Comparison of ENCODE assay signal across 15 cellular contexts in genomic region chr5:150960791-150961396, GRCh38. TPM values are rescaled to one million over a fixed set of nuclear protein-coding genes. Genes with fewer than 3 reads are reported as not detected.
DNase-seq lines count a peak whose midpoint lies in the region; ATAC-seq and TF ChIP-seq lines count a peak whose summit lies in the region.
"Had no signal": no experiment of that assay in that cellular context is flagged by ENCODE, and none has a peak within 500 bp of the region (broad histone marks: within the 10 kb centered on the region; RNA-seq: fewer than 3 reads in every experiment).

No MANE protein-coding gene starts in this region.

- H3K4me1 ChIP-seq in HEK293 (ENCODE audit: control insufficient read depth, insufficient read depth, low read length): no peaks in the 10 kb centered on the region
- H3K4me1 ChIP-seq in Karpas-422 (ENCODE audit: low read length): no peaks in the 10 kb centered on the region
- H3K4me1 ChIP-seq: BLaER1 had no signal

- in situ Hi-C loops in Caki2 (cut with HindIII; ENCODE audit: low pct_unique_long_range_greater_than_20kb, low sequenced_read_pairs): no loop called here

- no peak overlapping the region for H3K4me2 ChIP-seq in Karpas-422 (ENCODE audit: low read depth, low read length, poor library complexity, severe bottlenecking)
- H3K4me2 ChIP-seq: BLaER1, KMS-11 had no signal

- H3K27me3 ChIP-seq in Karpas-422 (ENCODE audit: low read length): no peaks in the 10 kb centered on the region
- H3K27me3 ChIP-seq: BLaER1 had no signal

- H3K36me3 ChIP-seq in HEK293 (ENCODE audit: control insufficient read depth in 2 of 2, insufficient read depth in 1 of 2, low read length in 2 of 2) (no peaks in the 10 kb centered on the region), Karpas-422 (ENCODE audit: insufficient read depth, low read length) (no peaks in the 10 kb centered on the region)
- H3K36me3 ChIP-seq: BLaER1 had no signal

- H3K9me3 ChIP-seq in HEK293 (ENCODE audit: control insufficient read depth, insufficient read depth, low read depth, low read length) (no peaks in the 10 kb centered on the region), Karpas-422 (ENCODE audit: low read length) (peaks cover 12% of the 10 kb centered on the region; the same call in 1 of the 2 replicates)

- H3K9me2 ChIP-seq in Karpas-422 (replicated peaks; ENCODE audit: insufficient read depth, low read length): no peaks in the 10 kb centered on the region

- TF ChIP-seq POLR2A in erythroblast (IDR thresholded peaks at IDR 0.05; ENCODE audit: low read length): no peak

- no peak for ATAC-seq in Right ventricle myocardium superior (ENCODE audit: poor library complexity)

- no peak overlapping the region for H3K27ac ChIP-seq in HEK293 (ENCODE audit: extremely low read depth, low read depth, low read length)
- no peak overlapping the region for H3K27ac ChIP-seq in Karpas-422 (ENCODE audit: low read length)
- H3K27ac ChIP-seq: BLaER1, HL-60, KMS-11 had no signal

- H3K9ac ChIP-seq in Karpas-422 (ENCODE audit: low read length): no peak overlapping the region
- H3K9ac ChIP-seq: BLaER1, KMS-11 had no signal

- CTCF ChIA-PET in HEK293 (lab: Yijun Ruan, JAX): interaction anchor here (0.6 to 0.7 kb wide), 2 partner anchors 105 to 692 kb away, joined by 3 read pairs; no protein-coding TSS in a partner anchor

- H2AFZ ChIP-seq in Karpas-422 (ENCODE audit: low read length): no peak overlapping the region

- H3K79me2 ChIP-seq in Karpas-422 (ENCODE audit: low read length): no peaks in the 10 kb centered on the region

- intact Hi-C loops in Right ventricle myocardium superior (cut with DNase I): no loop called here

- H3K4me3 ChIP-seq in HEK293 (ENCODE audit: low read depth, low read length) (no peak overlapping the region), Karpas-422 (ENCODE audit: low read length) (no peak overlapping the region)
- H3K4me3 ChIP-seq: BLaER1 had no signal

- peak; percentile 7 for DNase-seq in Caki2 (ENCODE audit: low read depth)
- peak; percentile 61 for DNase-seq in OCI-M1 (lab: John Stamatoyannopoulos, UW)
- peak; percentile 11 to 14 for DNase-seq in erythroblast (lab: John Stamatoyannopoulos, UW)
- no peak for DNase-seq in Right ventricle myocardium superior
- DNase-seq in GOT3 (lab: John Stamatoyannopoulos, UW): no peak
- DNase-seq in Karpas-422: no peak
- DNase-seq: CD8-positive, alpha-beta memory T cell; DMS79; HCEC 1CT; NCI-H345; NCI-H748 treated with DMSO at 0.1 percent for 48 hours had no signal

- no peaks in the 10 kb centered on the region for H4K20me1 ChIP-seq in Karpas-422 (ENCODE audit: insufficient read depth, low read depth, low read length)
- H4K20me1 ChIP-seq: BLaER1 had no signal

- POLR2A ChIA-PET in HEK293 (lab: Yijun Ruan, JAX): no interaction called here

- no peak for TF ChIP-seq CTCF in HEK293 (tag by site-specific recombination; IDR thresholded peaks at IDR 0.05)

TF ChIP-seq in HEK293, 187 proteins besides CTCF, POLR2A, EP300 and RAD21:
- TF ChIP-seq ZNF549 (tag by site-specific recombination; IDR thresholded peaks at IDR 0.05): 0 out of 2 replicates have a peak, but pooled peaks have one; percentile 20
- peak; percentile 77 for TF ChIP-seq TRIM28 (IDR thresholded peaks at IDR 0.05; ENCODE audit: borderline replicate concordance, low read length)
- TF ChIP-seq ZNF423 (tag by site-specific recombination; IDR thresholded peaks at IDR 0.05): no peak
- peak; percentile 98 for TF ChIP-seq SETDB1 (IDR thresholded peaks at IDR 0.05; ENCODE audit: insufficient read length, low read length)
- TF ChIP-seq ATF2 (tag by site-specific recombination; IDR thresholded peaks at IDR 0.05; ENCODE audit: low read depth): no peak
- TF ChIP-seq MZF1 (tag by site-specific recombination; IDR thresholded peaks at IDR 0.05; ENCODE audit: borderline replicate concordance): peak; percentile 52; the same call in 1 of the 2 replicates
- no peak for TF ChIP-seq ZNF214 (tag by site-specific recombination; IDR thresholded peaks at IDR 0.05; ENCODE audit: borderline replicate concordance)
- 0 out of 2 replicates have a peak, but pooled peaks have one; percentile 19 for TF ChIP-seq ZNF280D (tag by site-specific recombination; IDR thresholded peaks at IDR 0.05)
- no peak for TF ChIP-seq ZNF600 (tag by site-specific recombination; IDR thresholded peaks at IDR 0.05)
- peak; percentile 22; the same call in 1 of the 2 replicates for TF ChIP-seq ZNF626 (tag by site-specific recombination; IDR thresholded peaks at IDR 0.05)

RNA-seq across cellular contexts. Expression of gene ZNF300, which starts 56.1 kb away (rescaled TPM):
- total RNA-seq in Caki2 (2014; rRNA removed; shearing (Covaris generic); ENCODE audit: low replicate concordance): 0.61 and 2.4 TPM in 2 replicates
- 0.54 TPM for total RNA-seq in Right ventricle myocardium superior
- not detected in 2 replicates for total RNA-seq in Karpas-422 (2014; rRNA removed; shearing (Covaris generic); ENCODE audit: low replicate concordance)

RNA-seq across cellular contexts. Expression of gene GPX3, which starts 59.5 kb away (rescaled TPM):
- 80.4 and 92.6 TPM in 2 replicates for total RNA-seq in Caki2 (2014; rRNA removed; shearing (Covaris generic); ENCODE audit: low replicate concordance)
- total RNA-seq in Right ventricle myocardium superior: 592 TPM
- total RNA-seq in Karpas-422 (2014; rRNA removed; shearing (Covaris generic); ENCODE audit: low replicate concordance): not detected in 2 replicates
- total RNA-seq: CD8-positive, alpha-beta memory T cell had no signal

Comparison
In these comparisons a context has a peak if more than half of its experiments do, and no peak if none do; other contexts are left out.
1. DNase-seq: peak in Caki2 (single experiment), OCI-M1 (single experiment) and erythroblast (2 of 2); none in Right ventricle myocardium superior (single experiment), GOT3 (single experiment) and Karpas-422 (single experiment).
2. RNA of gene GPX3, which starts 59.5 kb away (total RNA-seq): 592 TPM in Right ventricle myocardium superior (single experiment) and 80.4 to 92.6 TPM in Caki2; not detected in Karpas-422; every median in the first group is over 10 times any median in the second.